14 cellular contexts compared by ENCODE assay signal in the genomic region with DNA sequence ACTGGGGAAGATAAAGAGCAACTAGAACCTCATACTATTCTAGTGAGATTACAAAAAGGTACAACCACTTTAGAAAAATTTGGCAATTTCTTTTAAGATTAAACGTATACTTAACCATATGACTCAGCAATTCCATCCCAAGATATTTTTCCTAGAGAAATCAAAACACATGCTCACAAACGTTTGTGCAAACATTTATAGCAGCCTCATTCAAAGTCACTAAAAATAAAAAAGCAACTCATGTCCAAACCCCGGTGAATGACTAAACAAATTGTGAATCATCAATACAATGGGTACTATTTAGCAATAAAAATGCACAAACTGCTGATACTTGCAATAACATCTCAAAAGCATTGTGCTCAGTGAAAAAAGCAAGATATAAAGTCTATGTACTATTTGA.
DNase-seq lines count a peak whose midpoint lies in the region; ATAC-seq, FAIRE-seq and TF ChIP-seq lines count a peak whose summit lies in the region.
"Had no signal": no experiment of that assay in that cellular context is flagged by ENCODE, and none has a peak within 500 bp of the region (broad histone marks: within the 10 kb centered on the region; RNA-seq: fewer than 3 reads in every experiment).

No MANE protein-coding gene starts in this region.

- TF ChIP-seq CTCF in A549 (IDR thresholded peaks at IDR 0.05) (no peak), prostate gland (IDR thresholded peaks at IDR 0.05) (no peak)

- peak overlapping the region; percentile 19; the same call in 1 of the 3 replicates for H3K4me2 ChIP-seq in A549

- TF ChIP-seq POLR2A in A549 (IDR thresholded peaks at IDR 0.05; ENCODE audit: low read length) = no peak
- no peak for TF ChIP-seq POLR2A in prostate gland (IDR thresholded peaks at IDR 0.05)

- no peak for FAIRE-seq in A549 (lab: Jason Lieb, UNC)
- FAIRE-seq: pancreas had no signal

- TF ChIP-seq EP300 in A549 (IDR thresholded peaks at IDR 0.05) = no peak

- CTCF ChIA-PET in A549 (lab: Yijun Ruan, JAX) = no interaction called here
- CTCF ChIA-PET in activated naive CD4-positive, alpha-beta T cell treated with anti-CD3 and anti-CD28 coated beads, Interleukin-2, amount 10 ng/mL, durations not matched to agents 7 days and 5 days (lab: Charles Lee) = no interaction called here

- no peak overlapping the region; a peak in 1 of 6 replicates for H3K27ac ChIP-seq in A549
- no peak overlapping the region for H3K27ac ChIP-seq in prostate gland
- H3K27ac ChIP-seq: pancreas had no signal

- no peaks in the 10 kb centered on the region for H3K9me3 ChIP-seq in A549
- H3K9me3 ChIP-seq in prostate gland = no peaks in the 10 kb centered on the region
- H3K9me3 ChIP-seq: pancreas had no signal

- no peaks in the 10 kb centered on the region for H3K36me3 Mint-ChIP-seq in activated naive CD4-positive, alpha-beta T cell treated with anti-CD3 and anti-CD28 coated beads, Interleukin-2, amount 10 ng/mL, durations not matched to agents 7 days and 5 days

- no peaks in the 10 kb centered on the region for H3K27me3 ChIP-seq in prostate gland (replicated peaks; ENCODE audit: insufficient read depth)
- H3K27me3 ChIP-seq: pancreas had no signal

- H3K27ac Mint-ChIP-seq in activated naive CD4-positive, alpha-beta T cell treated with anti-CD3 and anti-CD28 coated beads, Interleukin-2, amount 10 ng/mL, durations not matched to agents 7 days and 5 days = no peak overlapping the region
- H3K27ac Mint-ChIP-seq: activated CD4-positive, alpha-beta T cell treated with anti-CD3 and anti-CD28 coated beads, Interleukin-2, amount 10 ng/mL, durations not matched to agents 24 days and 14 days had no signal

- H3K4me3 Mint-ChIP-seq in activated naive CD4-positive, alpha-beta T cell treated with anti-CD3 and anti-CD28 coated beads, Interleukin-2, amount 10 ng/mL, durations not matched to agents 7 days and 5 days = no peak overlapping the region
- H3K4me3 Mint-ChIP-seq: activated CD4-positive, alpha-beta T cell treated with anti-CD3 and anti-CD28 coated beads, Interleukin-2, amount 10 ng/mL, durations not matched to agents 24 days and 14 days had no signal

- POLR2A ChIA-PET in A549 (lab: Yijun Ruan, JAX) = no interaction called here

- 3% methylated on average over 3 of the region's 3 CpGs for WGBS in A549 (ENCODE audit: missing lambda C conversion rate)
- 70% methylated on average over 3 of the region's 3 CpGs for WGBS in prostate gland

- ATAC-seq in A549 = no peak
- ATAC-seq: pancreas had no signal

- peaks cover 6% of the 10 kb centered on the region; the same call in 1 of the 3 replicates for H3K4me1 ChIP-seq in A549
- H3K4me1 ChIP-seq in prostate gland (replicated peaks) = no peaks in the 10 kb centered on the region
- H3K4me1 ChIP-seq: pancreas had no signal

- no peak for TF ChIP-seq RAD21 in A549 (conservative IDR thresholded peaks at IDR 0.05 in 1 of 2, IDR thresholded peaks at IDR 0.05 in 1 of 2)

- intact Hi-C loops in prostate gland (cut with DNase I) = loop anchor here (10.0 kb wide), 1 partner anchor 118 kb away; a partner anchor contains a TSS

- H3K9me3 Mint-ChIP-seq in activated naive CD4-positive, alpha-beta T cell treated with anti-CD3 and anti-CD28 coated beads, Interleukin-2, amount 10 ng/mL, durations not matched to agents 7 days and 5 days = no peaks in the 10 kb centered on the region
- H3K9me3 Mint-ChIP-seq: activated CD4-positive, alpha-beta T cell treated with anti-CD3 and anti-CD28 coated beads, Interleukin-2, amount 10 ng/mL, durations not matched to agents 24 days and 14 days had no signal

- H3K36me3 ChIP-seq in prostate gland = no peaks in the 10 kb centered on the region

- no peaks in the 10 kb centered on the region for H3K4me1 Mint-ChIP-seq in activated naive CD4-positive, alpha-beta T cell treated with anti-CD3 and anti-CD28 coated beads, Interleukin-2, amount 10 ng/mL, durations not matched to agents 7 days and 5 days
- H3K4me1 Mint-ChIP-seq: activated CD4-positive, alpha-beta T cell treated with anti-CD3 and anti-CD28 coated beads, Interleukin-2, amount 10 ng/mL, durations not matched to agents 24 days and 14 days had no signal

- no peaks in the 10 kb centered on the region for H3K27me3 Mint-ChIP-seq in activated naive CD4-positive, alpha-beta T cell treated with anti-CD3 and anti-CD28 coated beads, Interleukin-2, amount 10 ng/mL, durations not matched to agents 7 days and 5 days
- H3K27me3 Mint-ChIP-seq: activated CD4-positive, alpha-beta T cell treated with anti-CD3 and anti-CD28 coated beads, Interleukin-2, amount 10 ng/mL, durations not matched to agents 24 days and 14 days had no signal

- H3K4me3 ChIP-seq in A549 = no peak overlapping the region
- no peak overlapping the region for H3K4me3 ChIP-seq in prostate gland
- H3K4me3 ChIP-seq: pancreas had no signal

- peak in 1 of 2 experiments; percentile 20 for DNase-seq in A549 (ENCODE audit: low read depth in 1 of 2, low spot score in 1 of 2)
- DNase-seq in HCEC 1CT = peak; percentile 86
- DNase-seq in amniotic stem cell (lab: John Stamatoyannopoulos, UW) = peak; percentile 42
- peak; percentile 52 for DNase-seq in fibroblast of the conjunctiva (ENCODE audit: low read depth)
- no peak for DNase-seq in activated naive CD4-positive, alpha-beta T cell treated with anti-CD3 and anti-CD28 coated beads, Interleukin-2, amount 10 ng/mL, durations not matched to agents 7 days and 5 days
- no peak for DNase-seq in T-helper 1 cell
- no peak for DNase-seq in prostate gland (ENCODE audit: low spot score)
- DNase-seq in activated T-cell treated with anti-CD3 and anti-CD28 coated beads for 4 hours = no peak
- DNase-seq: activated CD4-positive, alpha-beta T cell treated with anti-CD3 and anti-CD28 coated beads, Interleukin-2, amount 10 ng/mL, durations not matched to agents 24 days and 14 days; DND-41; midbrain; NCI-H1092; NCI-H446; pancreas had no signal

TF ChIP-seq in A549, 52 proteins besides CTCF, POLR2A, EP300 and RAD21:
- TF ChIP-seq, protein P1, sequence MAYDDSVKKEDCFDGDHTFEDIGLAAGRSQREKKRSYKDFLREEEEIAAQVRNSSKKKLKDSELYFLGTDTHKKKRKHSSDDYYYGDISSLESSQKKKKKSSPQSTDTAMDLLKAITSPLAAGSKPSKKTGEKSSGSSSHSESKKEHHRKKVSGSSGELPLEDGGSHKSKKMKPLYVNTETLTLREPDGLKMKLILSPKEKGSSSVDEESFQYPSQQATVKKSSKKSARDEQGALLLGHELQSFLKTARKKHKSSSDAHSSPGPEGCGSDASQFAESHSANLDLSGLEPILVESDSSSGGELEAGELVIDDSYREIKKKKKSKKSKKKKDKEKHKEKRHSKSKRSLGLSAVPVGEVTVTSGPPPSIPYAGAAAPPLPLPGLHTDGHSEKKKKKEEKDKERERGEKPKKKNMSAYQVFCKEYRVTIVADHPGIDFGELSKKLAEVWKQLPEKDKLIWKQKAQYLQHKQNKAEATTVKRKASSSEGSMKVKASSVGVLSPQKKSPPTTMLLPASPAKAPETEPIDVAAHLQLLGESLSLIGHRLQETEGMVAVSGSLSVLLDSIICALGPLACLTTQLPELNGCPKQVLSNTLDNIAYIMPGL (CRISPR knock-in tag; IDR thresholded peaks at IDR 0.05; ENCODE audit: borderline replicate concordance) = no peak
- TF ChIP-seq NFE2L2 (conservative IDR thresholded peaks at IDR 0.05; ENCODE audit: low read length) (peak; percentile 52; the same call in 1 of the 2 replicates), HOXB5 (CRISPR knock-in tag; IDR thresholded peaks at IDR 0.05) (no peak), FOSB (CRISPR knock-in tag; IDR thresholded peaks at IDR 0.05) (no peak), NR3C1 (IDR thresholded peaks at IDR 0.05) (no peak), EHMT2 (IDR thresholded peaks at IDR 0.05; ENCODE audit: low read depth) (no peak), CEBPB (IDR thresholded peaks at IDR 0.05) (0 out of 4 replicates have a peak, but pooled peaks of 1 of the 2 experiments have one; percentile 4), JUNB (IDR thresholded peaks at IDR 0.05) (no peak), MAFK (IDR thresholded peaks at IDR 0.05; ENCODE audit: partially characterized antibody) (peak; percentile 89), KDM1A (IDR thresholded peaks at IDR 0.05; ENCODE audit: low read depth) (no peak), EHF (CRISPR knock-in tag; IDR thresholded peaks at IDR 0.05) (no peak), CBX8 (IDR thresholded peaks at IDR 0.05) (no peak), SREBF2 (IDR thresholded peaks at IDR 0.05) (no peak), FOSL2 (IDR thresholded peaks at IDR 0.05) (no peak), FOSL2 (CRISPR knock-in tag; IDR thresholded peaks at IDR 0.05) (peak; percentile 44; the same call in 1 of the 2 replicates), ZNF302 (CRISPR knock-in tag; IDR thresholded peaks at IDR 0.05) (no peak)
- TF ChIP-seq, protein P2, sequence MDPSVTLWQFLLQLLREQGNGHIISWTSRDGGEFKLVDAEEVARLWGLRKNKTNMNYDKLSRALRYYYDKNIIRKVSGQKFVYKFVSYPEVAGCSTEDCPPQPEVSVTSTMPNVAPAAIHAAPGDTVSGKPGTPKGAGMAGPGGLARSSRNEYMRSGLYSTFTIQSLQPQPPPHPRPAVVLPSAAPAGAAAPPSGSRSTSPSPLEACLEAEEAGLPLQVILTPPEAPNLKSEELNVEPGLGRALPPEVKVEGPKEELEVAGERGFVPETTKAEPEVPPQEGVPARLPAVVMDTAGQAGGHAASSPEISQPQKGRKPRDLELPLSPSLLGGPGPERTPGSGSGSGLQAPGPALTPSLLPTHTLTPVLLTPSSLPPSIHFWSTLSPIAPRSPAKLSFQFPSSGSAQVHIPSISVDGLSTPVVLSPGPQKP (IDR thresholded peaks at IDR 0.05; ENCODE audit: low read depth, low read length) = no peak

Comparison
In these comparisons a context has a peak if more than half of its experiments do, and no peak if none do; other contexts are left out.
1. DNase-seq: peak in HCEC 1CT (single experiment), amniotic stem cell (single experiment) and fibroblast of the conjunctiva (single experiment); none in activated naive CD4-positive, alpha-beta T cell treated with anti-CD3 and anti-CD28 coated beads, Interleukin-2, amount 10 ng/mL, durations not matched to agents 7 days and 5 days (single experiment), T-helper 1 cell (0 of 5), prostate gland (single experiment) and activated T-cell treated with anti-CD3 and anti-CD28 coated beads for 4 hours (single experiment).